In the genomic region with DNA sequence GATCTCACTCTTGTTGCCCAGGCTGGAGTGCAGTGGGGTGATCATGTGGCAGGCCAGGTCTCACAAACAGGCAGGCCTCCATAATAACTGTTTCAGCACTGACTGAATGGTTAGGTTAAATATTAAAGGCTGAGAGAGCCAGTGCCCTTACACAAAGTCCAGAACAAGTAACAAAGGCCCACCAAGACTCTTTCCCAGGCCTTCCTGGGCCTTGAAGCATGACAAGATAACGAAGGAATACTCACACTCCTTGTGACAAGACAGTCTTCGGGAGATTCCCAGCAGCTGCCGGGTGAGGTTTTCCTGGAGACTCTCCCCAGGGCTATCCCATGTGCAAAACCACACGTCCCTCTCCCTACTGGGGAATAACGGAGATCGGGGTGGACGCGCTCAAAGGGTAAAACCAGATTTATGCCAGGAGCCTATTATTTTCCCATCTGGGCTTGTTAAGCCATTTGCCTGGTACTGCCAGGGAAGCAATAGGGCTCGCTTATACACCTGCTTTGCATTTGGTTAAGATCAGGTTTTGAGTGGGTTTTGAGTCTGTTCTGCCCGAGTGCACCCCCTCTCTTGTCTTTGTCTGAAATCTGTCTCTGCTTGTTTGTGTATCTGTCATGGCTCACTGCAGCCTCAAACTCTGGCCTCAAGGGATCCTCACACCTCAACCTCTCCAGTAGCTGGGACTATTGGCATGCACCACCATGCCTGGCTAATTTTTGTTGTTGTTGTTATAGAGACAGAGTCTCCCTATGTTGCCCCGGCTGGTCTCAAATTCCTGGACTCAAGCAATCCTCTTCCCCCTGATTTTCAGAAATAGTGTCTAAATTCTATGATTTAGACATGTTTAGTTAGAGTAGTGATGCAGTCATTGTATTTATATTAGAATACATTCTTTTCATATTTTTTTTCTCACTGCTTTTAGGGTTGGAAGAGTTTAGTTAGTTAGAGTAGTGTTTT, we compare ENCODE assay signal across 15 cellular contexts. TPM values are rescaled to one million over a fixed set of nuclear protein-coding genes. Genes with fewer than 3 reads are reported as not detected.
DNase-seq lines count a peak whose midpoint lies in the region; ATAC-seq and TF ChIP-seq lines count a peak whose summit lies in the region.
"Had no signal": no experiment of that assay in that cellular context is flagged by ENCODE, and none has a peak within 500 bp of the region (broad histone marks: within the 10 kb centered on the region; RNA-seq: fewer than 3 reads in every experiment).

No MANE protein-coding gene starts in this region.

- ATAC-seq in GM18909 (IDR thresholded peaks at IDR 0.05; ENCODE audit: poor library complexity, unreplicated experiment) = peak; percentile 95
- ATAC-seq in HG02642 (IDR thresholded peaks at IDR 0.05; ENCODE audit: poor library complexity, unreplicated experiment) = peak; percentile 92
- peak; percentile 88 for ATAC-seq in HG03565 (IDR thresholded peaks at IDR 0.05; ENCODE audit: unreplicated experiment)
- ATAC-seq in aorta (ENCODE audit: low FRiP score) = no peak
- ATAC-seq: heart left ventricle had no signal

- H3K36me3 ChIP-seq in aorta (ENCODE audit: control insufficient read depth in 1 of 2, insufficient read depth in 2 of 2, low read length in 1 of 2) = no peaks in the 10 kb centered on the region
- H3K36me3 ChIP-seq: heart left ventricle had no signal

- H3K27me3 Mint-ChIP-seq in nephron (ENCODE audit: low read depth) (no peaks in the 10 kb centered on the region), glutamatergic neuron (ENCODE audit: unreplicated experiment) (peaks cover 3% of the 10 kb centered on the region)

- H3K4me3 ChIP-seq in aorta (ENCODE audit: low read length in 2 of 2) = no peak overlapping the region
- H3K4me3 ChIP-seq: heart left ventricle had no signal

- H3K4me1 ChIP-seq in aorta (ENCODE audit: control insufficient read depth in 1 of 2, insufficient read depth in 2 of 2, low read length in 2 of 2) = no peaks in the 10 kb centered on the region
- H3K4me1 ChIP-seq: heart left ventricle had no signal

- H3K9me3 ChIP-seq in aorta (ENCODE audit: control insufficient read depth, low read length) = no peaks in the 10 kb centered on the region
- H3K9me3 ChIP-seq: heart left ventricle had no signal

- WGBS in aorta, 2 donors = 88 to 91% methylated on average over 11 of the region's 11 CpGs

- no peaks in the 10 kb centered on the region for H3K27me3 ChIP-seq in aorta (ENCODE audit: control insufficient read depth in 1 of 2, insufficient read depth in 2 of 2, low read length in 1 of 2)
- H3K27me3 ChIP-seq: heart left ventricle had no signal

- H3K4me3 Mint-ChIP-seq in nephron = peak overlapping the region in 2 of 3 experiments; percentile 42 to 45
- no peak overlapping the region for H3K4me3 Mint-ChIP-seq in glutamatergic neuron (ENCODE audit: unreplicated experiment)
- H3K4me3 Mint-ChIP-seq: neural crest cell; T-helper 1 cell treated with Interleukin-12 subunit alpha and Interleukin-12 subunit beta and Interleukin-4 antibody, amounts not matched to agents 30 μg/mL and 1 μg/mL, for 36 hours had no signal

- TF ChIP-seq CTCF in nephron (IDR thresholded peaks at IDR 0.05; ENCODE audit: unreplicated experiment in 3 of 3) = no peak
- no peak for TF ChIP-seq CTCF in glutamatergic neuron (IDR thresholded peaks at IDR 0.05; ENCODE audit: partially characterized antibody, unreplicated experiment)

- peak overlapping the region; percentile 90 to 96 (median 94) for H3K27ac Mint-ChIP-seq in nephron
- H3K27ac Mint-ChIP-seq in glutamatergic neuron (ENCODE audit: unreplicated experiment) = no peak overlapping the region
- H3K27ac Mint-ChIP-seq: T-helper 1 cell treated with Interleukin-12 subunit alpha and Interleukin-12 subunit beta and Interleukin-4 antibody, amounts not matched to agents 30 μg/mL and 1 μg/mL, for 36 hours had no signal

- H3K27ac ChIP-seq in caudate nucleus (ENCODE audit: low read depth, low read length) (no peak overlapping the region), aorta (ENCODE audit: low read depth in 1 of 2, low read length in 2 of 2) (no peak overlapping the region)
- H3K27ac ChIP-seq: heart left ventricle had no signal

- H3K4me1 Mint-ChIP-seq in nephron = no peaks in the 10 kb centered on the region
- no peaks in the 10 kb centered on the region for H3K4me1 Mint-ChIP-seq in glutamatergic neuron (ENCODE audit: low read depth, unreplicated experiment)

- H3K9me3 Mint-ChIP-seq in nephron = no peaks in the 10 kb centered on the region
- H3K9me3 Mint-ChIP-seq in glutamatergic neuron (ENCODE audit: unreplicated experiment) = no peaks in the 10 kb centered on the region
- H3K9me3 Mint-ChIP-seq: neural crest cell; T-helper 1 cell treated with Interleukin-12 subunit alpha and Interleukin-12 subunit beta and Interleukin-4 antibody, amounts not matched to agents 30 μg/mL and 1 μg/mL, for 36 hours had no signal

- DNase-seq in caudate nucleus (lab: John Stamatoyannopoulos, UW) = no peak
- DNase-seq in glutamatergic neuron = no peak
- no peak for DNase-seq in SIG-M5 treated with dmso at 0.1 percent for 504 hours (lab: John Stamatoyannopoulos, UW; ENCODE audit: unreplicated experiment)
- no peak for DNase-seq in aorta
- DNase-seq: activated T-cell treated with anti-CD3 and anti-CD28 coated beads, Interleukin-2, amount 50 U/mL, for 48 hours; DND-41; heart left ventricle; NCI-H1930 had no signal

- H3K36me3 Mint-ChIP-seq in nephron (ENCODE audit: low read depth) = no peaks in the 10 kb centered on the region
- no peaks in the 10 kb centered on the region for H3K36me3 Mint-ChIP-seq in glutamatergic neuron (ENCODE audit: unreplicated experiment)

- intact Hi-C loops in aorta (cut with DNase I) = no loop called here

RNA-seq across cellular contexts. Expression of gene ENPP3, which starts 1.4 kb away (rescaled TPM):
- total RNA-seq in glutamatergic neuron (ENCODE audit: unreplicated experiment) (not detected), aorta (1 to 10 TPM in 1 of 2 donors, under 1 TPM in 1; 0.26 to 1.7 TPM)
- 1 to 10 TPM in 1 of 2 donors, under 1 TPM in 1; 0.41 to 1.0 TPM for polyA plus RNA-seq in aorta
- total RNA-seq: chondrocyte had no signal

RNA-seq across cellular contexts. Expression of gene MED23, which starts 7.6 kb away (rescaled TPM):
- total RNA-seq in glutamatergic neuron (ENCODE audit: unreplicated experiment) = 38.8 TPM
- 10 to 100 TPM; 29.1 to 32.9 TPM for total RNA-seq in aorta
- polyA plus RNA-seq in aorta = 10 to 100 TPM in 1 of 2 donors, 1 to 10 TPM in 1; 4.0 to 17.9 TPM
